2 cellular contexts compared by ENCODE assay signal in the genomic region with DNA sequence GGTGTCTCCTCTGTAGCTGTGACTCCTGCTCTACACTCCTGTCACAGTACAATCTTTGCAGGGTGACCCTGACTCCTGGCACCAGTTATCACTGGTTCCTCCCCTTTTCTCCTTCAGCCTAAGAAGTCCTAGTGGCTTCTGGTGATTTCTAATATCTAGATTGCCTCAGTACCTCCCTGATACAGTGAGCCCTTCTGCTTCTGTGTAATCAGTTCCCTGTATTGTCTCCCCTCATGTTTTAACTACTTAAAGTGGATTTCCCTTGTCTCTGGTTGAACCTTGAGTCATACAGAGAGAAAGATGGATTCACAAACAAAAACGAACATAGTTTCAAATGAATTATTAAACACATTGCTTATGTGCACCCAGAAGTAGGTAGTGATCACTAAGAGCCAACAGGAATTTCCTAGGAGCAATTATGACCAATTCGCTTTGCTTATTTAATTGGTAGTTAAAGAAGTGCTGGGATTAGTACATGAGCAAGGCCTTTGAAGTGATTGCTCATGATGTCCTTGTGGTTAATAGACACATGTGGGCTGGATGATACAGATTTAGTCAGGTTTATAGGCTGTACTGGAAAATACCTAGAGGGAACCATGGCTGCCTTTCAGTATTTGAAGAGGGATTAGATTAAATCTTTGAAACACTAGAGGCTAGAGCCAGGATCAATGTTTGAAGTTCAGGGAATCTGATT.
A peak's percentile ranks its signal among the peaks of the same experiment; 100 is the strongest.
TF ChIP-seq lines count a peak whose summit lies in the region.

No MANE protein-coding gene starts in this region.

TF ChIP-seq in GM12878, 131 proteins besides CTCF, POLR2A, EP300 and RAD21 (continued from another document):
- TF ChIP-seq, protein P1, sequence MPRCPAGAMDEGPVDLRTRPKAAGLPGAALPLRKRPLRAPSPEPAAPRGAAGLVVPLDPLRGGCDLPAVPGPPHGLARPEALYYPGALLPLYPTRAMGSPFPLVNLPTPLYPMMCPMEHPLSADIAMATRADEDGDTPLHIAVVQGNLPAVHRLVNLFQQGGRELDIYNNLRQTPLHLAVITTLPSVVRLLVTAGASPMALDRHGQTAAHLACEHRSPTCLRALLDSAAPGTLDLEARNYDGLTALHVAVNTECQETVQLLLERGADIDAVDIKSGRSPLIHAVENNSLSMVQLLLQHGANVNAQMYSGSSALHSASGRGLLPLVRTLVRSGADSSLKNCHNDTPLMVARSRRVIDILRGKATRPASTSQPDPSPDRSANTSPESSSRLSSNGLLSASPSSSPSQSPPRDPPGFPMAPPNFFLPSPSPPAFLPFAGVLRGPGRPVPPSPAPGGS (IDR thresholded peaks at IDR 0.05; ENCODE audit: borderline replicate concordance, insufficient read depth, low read depth, low read length, poor library complexity, severe bottlenecking) = peak; percentile 71
- no peak for TF ChIP-seq SRF (IDR thresholded peaks at IDR 0.05; ENCODE audit: low read depth in 2 of 2, low read length in 2 of 2)
- no peak for TF ChIP-seq EGR1 (IDR thresholded peaks at IDR 0.05; ENCODE audit: borderline replicate concordance in 1 of 2, low read depth in 2 of 2, low read length in 2 of 2)
- 0 out of 2 replicates have a peak, but pooled peaks have one; percentile 19 for TF ChIP-seq IKZF1 (conservative IDR thresholded peaks at IDR 0.05)
- TF ChIP-seq SIX5 (IDR thresholded peaks at IDR 0.05; ENCODE audit: low read depth, low read length, severe bottlenecking) = no peak
- TF ChIP-seq RUNX3 (IDR thresholded peaks at IDR 0.05; ENCODE audit: low read length) = peak; percentile 45; the same call in 1 of the 2 replicates

TF ChIP-seq in WTC11, 78 proteins besides CTCF, POLR2A, EP300 and RAD21:
- TF ChIP-seq, protein P2, sequence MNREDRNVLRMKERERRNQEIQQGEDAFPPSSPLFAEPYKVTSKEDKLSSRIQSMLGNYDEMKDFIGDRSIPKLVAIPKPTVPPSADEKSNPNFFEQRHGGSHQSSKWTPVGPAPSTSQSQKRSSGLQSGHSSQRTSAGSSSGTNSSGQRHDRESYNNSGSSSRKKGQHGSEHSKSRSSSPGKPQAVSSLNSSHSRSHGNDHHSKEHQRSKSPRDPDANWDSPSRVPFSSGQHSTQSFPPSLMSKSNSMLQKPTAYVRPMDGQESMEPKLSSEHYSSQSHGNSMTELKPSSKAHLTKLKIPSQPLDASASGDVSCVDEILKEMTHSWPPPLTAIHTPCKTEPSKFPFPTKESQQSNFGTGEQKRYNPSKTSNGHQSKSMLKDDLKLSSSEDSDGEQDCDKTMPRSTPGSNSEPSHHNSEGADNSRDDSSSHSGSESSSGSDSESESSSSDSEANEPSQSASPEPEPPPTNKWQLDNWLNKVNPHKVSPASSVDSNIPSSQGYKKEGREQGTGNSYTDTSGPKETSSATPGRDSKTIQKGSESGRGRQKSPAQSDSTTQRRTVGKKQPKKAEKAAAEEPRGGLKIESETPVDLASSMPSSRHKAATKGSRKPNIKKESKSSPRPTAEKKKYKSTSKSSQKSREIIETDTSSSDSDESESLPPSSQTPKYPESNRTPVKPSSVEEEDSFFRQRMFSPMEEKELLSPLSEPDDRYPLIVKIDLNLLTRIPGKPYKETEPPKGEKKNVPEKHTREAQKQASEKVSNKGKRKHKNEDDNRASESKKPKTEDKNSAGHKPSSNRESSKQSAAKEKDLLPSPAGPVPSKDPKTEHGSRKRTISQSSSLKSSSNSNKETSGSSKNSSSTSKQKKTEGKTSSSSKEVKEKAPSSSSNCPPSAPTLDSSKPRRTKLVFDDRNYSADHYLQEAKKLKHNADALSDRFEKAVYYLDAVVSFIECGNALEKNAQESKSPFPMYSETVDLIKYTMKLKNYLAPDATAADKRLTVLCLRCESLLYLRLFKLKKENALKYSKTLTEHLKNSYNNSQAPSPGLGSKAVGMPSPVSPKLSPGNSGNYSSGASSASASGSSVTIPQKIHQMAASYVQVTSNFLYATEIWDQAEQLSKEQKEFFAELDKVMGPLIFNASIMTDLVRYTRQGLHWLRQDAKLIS (CRISPR knock-in tag; IDR thresholded peaks at IDR 0.05; ENCODE audit: borderline replicate concordance) = no peak
- TF ChIP-seq CDX4 (CRISPR knock-in tag; IDR thresholded peaks at IDR 0.05; ENCODE audit: borderline replicate concordance) (no peak), ZNF232 (CRISPR knock-in tag; IDR thresholded peaks at IDR 0.05) (no peak), ZBTB21 (CRISPR knock-in tag; IDR thresholded peaks at IDR 0.05; ENCODE audit: borderline replicate concordance) (no peak), GABPB1 (CRISPR knock-in tag; IDR thresholded peaks at IDR 0.05) (no peak), ZNF121 (CRISPR knock-in tag; IDR thresholded peaks at IDR 0.05) (no peak), AR (CRISPR knock-in tag; IDR thresholded peaks at IDR 0.05) (no peak), RELA (CRISPR knock-in tag; IDR thresholded peaks at IDR 0.05; ENCODE audit: borderline replicate concordance) (no peak), NR2C2 (CRISPR knock-in tag; IDR thresholded peaks at IDR 0.05) (no peak), MLX (CRISPR knock-in tag; IDR thresholded peaks at IDR 0.05) (no peak), NR3C1 (CRISPR knock-in tag; conservative IDR thresholded peaks at IDR 0.05; ENCODE audit: low read depth) (no peak), FOXJ3 (CRISPR knock-in tag; IDR thresholded peaks at IDR 0.05; ENCODE audit: borderline replicate concordance) (no peak)
- TF ChIP-seq, protein P3, sequence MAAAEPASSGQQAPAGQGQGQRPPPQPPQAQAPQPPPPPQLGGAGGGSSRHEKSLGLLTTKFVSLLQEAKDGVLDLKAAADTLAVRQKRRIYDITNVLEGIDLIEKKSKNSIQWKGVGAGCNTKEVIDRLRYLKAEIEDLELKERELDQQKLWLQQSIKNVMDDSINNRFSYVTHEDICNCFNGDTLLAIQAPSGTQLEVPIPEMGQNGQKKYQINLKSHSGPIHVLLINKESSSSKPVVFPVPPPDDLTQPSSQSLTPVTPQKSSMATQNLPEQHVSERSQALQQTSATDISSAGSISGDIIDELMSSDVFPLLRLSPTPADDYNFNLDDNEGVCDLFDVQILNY (CRISPR knock-in tag; IDR thresholded peaks at IDR 0.05) = no peak
- TF ChIP-seq, protein P4, sequence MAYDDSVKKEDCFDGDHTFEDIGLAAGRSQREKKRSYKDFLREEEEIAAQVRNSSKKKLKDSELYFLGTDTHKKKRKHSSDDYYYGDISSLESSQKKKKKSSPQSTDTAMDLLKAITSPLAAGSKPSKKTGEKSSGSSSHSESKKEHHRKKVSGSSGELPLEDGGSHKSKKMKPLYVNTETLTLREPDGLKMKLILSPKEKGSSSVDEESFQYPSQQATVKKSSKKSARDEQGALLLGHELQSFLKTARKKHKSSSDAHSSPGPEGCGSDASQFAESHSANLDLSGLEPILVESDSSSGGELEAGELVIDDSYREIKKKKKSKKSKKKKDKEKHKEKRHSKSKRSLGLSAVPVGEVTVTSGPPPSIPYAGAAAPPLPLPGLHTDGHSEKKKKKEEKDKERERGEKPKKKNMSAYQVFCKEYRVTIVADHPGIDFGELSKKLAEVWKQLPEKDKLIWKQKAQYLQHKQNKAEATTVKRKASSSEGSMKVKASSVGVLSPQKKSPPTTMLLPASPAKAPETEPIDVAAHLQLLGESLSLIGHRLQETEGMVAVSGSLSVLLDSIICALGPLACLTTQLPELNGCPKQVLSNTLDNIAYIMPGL (CRISPR knock-in tag; IDR thresholded peaks at IDR 0.05) = no peak
